Comparison of ENCODE assay signal across 10 cellular contexts in genomic region chr1:244322181-244322580, GRCh38.
DNase-seq lines count a peak whose midpoint lies in the region; ATAC-seq and TF ChIP-seq lines count a peak whose summit lies in the region.
"Had no signal": no experiment of that assay in that cellular context is flagged by ENCODE, and none has a peak within 500 bp of the region (broad histone marks: within the 10 kb centered on the region; RNA-seq: fewer than 3 reads in every experiment).

No MANE protein-coding gene starts in this region.

- H2BK15ac ChIP-seq in IMR-90 (ENCODE audit: low read depth, low read length), result peak overlapping the region; percentile 79; the same call in 2 of the 3 replicates

- H3K18ac ChIP-seq in IMR-90 (ENCODE audit: low read depth, low read length), result peak overlapping the region; percentile 94

- peaks cover 0 to 4% of the 10 kb centered on the region in 2 donors for H3K36me3 Mint-ChIP-seq in CD4-positive, alpha-beta memory T cell

- peak overlapping the region; percentile 61 for H4K5ac ChIP-seq in IMR-90 (ENCODE audit: low read depth, low read length)

- H3K4me3 Mint-ChIP-seq in CD4-positive, alpha-beta memory T cell, result peak overlapping the region in 4 of 8 donors; percentile 51 to 90 (median 88)
- H3K4me3 Mint-ChIP-seq: activated B cell treated with CpG ODN at 0.5 μM for 24 hours had no signal

- WGBS in IMR-90 (ENCODE audit: extremely low coverage in 2 of 2, insufficient read length in 1 of 2), 2 experiments, result no CpG with 5 or more reads among the region's 1 CpG
- WGBS in psoas muscle, 3 donors, result 68 to 75% (median 70%) methylated on average over 1 of the region's 1 CpG

- H4K91ac ChIP-seq in IMR-90 (ENCODE audit: insufficient read depth, low read depth, low read length), result peak overlapping the region; percentile 75

- peaks cover 60% of the 10 kb centered on the region for H3K4me1 ChIP-seq in CD4-positive, alpha-beta memory T cell (ENCODE audit: insufficient read depth, low read length)
- peaks cover 7% of the 10 kb centered on the region for H3K4me1 ChIP-seq in IMR-90 (ENCODE audit: control insufficient read depth, insufficient read depth, low read length)
- H3K4me1 ChIP-seq in psoas muscle, result no peaks in the 10 kb centered on the region

- H3K4me1 Mint-ChIP-seq in CD4-positive, alpha-beta memory T cell, result peaks cover 30 to 70% (median 54%) of the 10 kb centered on the region in 4 donors

- H3K9me3 ChIP-seq in CD4-positive, alpha-beta memory T cell (ENCODE audit: control insufficient read depth in 1 of 2, low read length in 2 of 2), result no peaks in the 10 kb centered on the region
- H3K9me3 ChIP-seq in IMR-90 (ENCODE audit: control insufficient read depth, insufficient read depth, low read length) (peaks cover 2% of the 10 kb centered on the region; the same call in 1 of the 2 replicates), psoas muscle (no peaks in the 10 kb centered on the region)

- peak overlapping the region in 4 of 7 donors; percentile 65 to 95 (median 90) for H3K27ac Mint-ChIP-seq in CD4-positive, alpha-beta memory T cell
- H3K27ac Mint-ChIP-seq: activated B cell treated with CpG ODN at 0.5 μM for 24 hours had no signal

- peak overlapping the region; percentile 23; the same call in 1 of the 2 replicates for H3K14ac ChIP-seq in IMR-90 (replicated peaks; ENCODE audit: low read depth, low read length)

- peak overlapping the region; percentile 24 for H3K27ac ChIP-seq in CD4-positive, alpha-beta memory T cell (ENCODE audit: low read depth, low read length)
- peak overlapping the region; percentile 13; the same call in 1 of the 2 replicates for H3K27ac ChIP-seq in IMR-90 (ENCODE audit: insufficient read depth, low read length)
- H3K27ac ChIP-seq in psoas muscle, result peak overlapping the region; percentile 57

- no peaks in the 10 kb centered on the region for H3K9me3 Mint-ChIP-seq in CD4-positive, alpha-beta memory T cell
- H3K9me3 Mint-ChIP-seq: activated B cell treated with CpG ODN at 0.5 μM for 24 hours had no signal

- no peak for TF ChIP-seq RAD21 in IMR-90 (IDR thresholded peaks at IDR 0.05; ENCODE audit: low read length)

- H3K36me3 ChIP-seq in CD4-positive, alpha-beta memory T cell (ENCODE audit: insufficient read depth, low read length), result no peaks in the 10 kb centered on the region
- no peaks in the 10 kb centered on the region for H3K36me3 ChIP-seq in IMR-90 (ENCODE audit: control insufficient read depth, insufficient read depth, low read length)
- no peaks in the 10 kb centered on the region for H3K36me3 ChIP-seq in psoas muscle (ENCODE audit: insufficient read depth in 1 of 2, low read depth in 1 of 2)

- CTCF ChIA-PET in CD4-positive, alpha-beta memory T cell (lab: Charles Lee; ENCODE audit: partially characterized antibody), result interaction anchor here (0.6 to 2.3 kb wide), 3 partner anchors 18 to 27 kb away, joined by 3 to 13 read pairs (median 3); no protein-coding TSS in a partner anchor
- CTCF ChIA-PET in IMR-90 (lab: Yijun Ruan, JAX) (interaction anchor here (0.8 kb wide), 1 partner anchor 36 kb away, joined by 3 read pairs; no protein-coding TSS in a partner anchor), HEK293T (lab: Yijun Ruan, JAX) (interaction anchor here (0.5 to 0.8 kb wide), 2 partner anchors 23 to 637 kb away, joined by 3 to 6 read pairs; no protein-coding TSS in a partner anchor)

- peak overlapping the region; percentile 41 for H2AK5ac ChIP-seq in IMR-90 (ENCODE audit: low read depth, low read length)

- H3K4me3 ChIP-seq in CD4-positive, alpha-beta memory T cell (ENCODE audit: low read length in 2 of 2), result no peak overlapping the region
- H3K4me3 ChIP-seq in IMR-90 (ENCODE audit: insufficient read depth, low read depth, low read length), result no peak overlapping the region
- no peak overlapping the region for H3K4me3 ChIP-seq in psoas muscle

- no peak for TF ChIP-seq CTCF in IMR-90 (conservative IDR thresholded peaks at IDR 0.05; ENCODE audit: low read depth, low read length)
- no peak for TF ChIP-seq CTCF in psoas muscle (IDR thresholded peaks at IDR 0.05)

- H4K8ac ChIP-seq in IMR-90 (ENCODE audit: low read depth in 2 of 2, low read length in 2 of 2), result peak overlapping the region; percentile 20 to 53; a peak in 1 of 4 replicates

- POLR2A ChIA-PET in CD4-positive, alpha-beta memory T cell (lab: Charles Lee; ENCODE audit: partially characterized antibody), result interaction anchor here (1.1 to 1.9 kb wide), 4 partner anchors 9 to 139 kb away, joined by 4 to 11 read pairs (median 6); partner anchors contain the start of gene CATSPERE
- POLR2A ChIA-PET in IMR-90 (lab: Charles Lee; ENCODE audit: unreplicated experiment) (interaction anchor here (0.7 kb wide), 1 partner anchor 22 kb away, joined by 3 read pairs; no protein-coding TSS in a partner anchor), HEK293T (lab: Yijun Ruan, JAX) (no interaction called here)

- no peak overlapping the region for H3K23ac ChIP-seq in IMR-90 (ENCODE audit: low read depth, low read length)

- peak overlapping the region; percentile 48; the same call in 1 of the 2 replicates for H3K56ac ChIP-seq in IMR-90 (ENCODE audit: extremely low read depth, insufficient read depth, low read length)

- no TSS peak for BruUV-seq in IMR-90 (replicated peaks; lab: Mats Ljungman, UMichigan)

- H2BK120ac ChIP-seq in IMR-90 (ENCODE audit: low read depth, low read length), result peak overlapping the region; percentile 70

- in situ Hi-C loops in IMR-90 (cut with MboI; ENCODE audit: low sequenced_read_pairs), result no loop called here

- no peak overlapping the region for H2AFZ ChIP-seq in IMR-90 (replicated peaks; ENCODE audit: low read length, poor library complexity)

- peak overlapping the region; percentile 89 for H2BK5ac ChIP-seq in IMR-90 (ENCODE audit: low read depth, low read length, poor library complexity, severe bottlenecking)

- H3K9ac ChIP-seq in IMR-90 (ENCODE audit: low read depth, low read length), result no peak overlapping the region

- DNase-seq in CD4-positive, alpha-beta memory T cell, result no peak
- no peak for DNase-seq in IMR-90
- DNase-seq in ecto neural progenitor cell (ENCODE audit: low spot score), result peak; percentile 1
- DNase-seq in psoas muscle, result no peak
- DNase-seq in stimulated activated CD4-positive, alpha-beta T cell treated with anti-CD3 and anti-CD28 coated beads, Interleukin-1b, Interleukin-23, amount 100 ng/mL, for 48 hours, result no peak
- DNase-seq in HEK293T (ENCODE audit: extremely low spot score), result no peak
- DNase-seq in AML-193 (lab: John Stamatoyannopoulos, UW), result no peak
- DNase-seq in retina, result no peak
- DNase-seq: activated B cell treated with CpG ODN at 0.5 μM for 24 hours, NCI-H1417 treated with DMSO at 0.1 percent for 48 hours had no signal

- intact Hi-C loops in CD4-positive, alpha-beta memory T cell (cut with micrococcal nuclease), result no loop called here
- intact Hi-C loops in IMR-90 (cut with micrococcal nuclease) (loop anchor here (2.0 kb wide), 1 partner anchor 123 kb away; no protein-coding TSS in a partner anchor), psoas muscle (cut with DNase I) (no loop called here)

- no peak for TF ChIP-seq POLR2A in IMR-90 (IDR thresholded peaks at IDR 0.05; ENCODE audit: low read depth, low read length)

- H3K4ac ChIP-seq in IMR-90 (ENCODE audit: low read depth, low read length), result peak overlapping the region; percentile 69

- H3K27me3 ChIP-seq in CD4-positive, alpha-beta memory T cell (ENCODE audit: insufficient read depth, low read length), result no peaks in the 10 kb centered on the region
- H3K27me3 ChIP-seq in IMR-90 (ENCODE audit: control insufficient read depth, insufficient read depth, low read length), result no peaks in the 10 kb centered on the region
- no peaks in the 10 kb centered on the region for H3K27me3 ChIP-seq in psoas muscle (ENCODE audit: insufficient read depth in 3 of 3, low read length in 2 of 3)

- no peaks in the 10 kb centered on the region for H3K79me1 ChIP-seq in IMR-90 (ENCODE audit: low read depth in 1 of 2, low read length in 2 of 2)

- no peak overlapping the region for H3K4me2 ChIP-seq in IMR-90 (ENCODE audit: low read depth, low read length)

- dilution Hi-C loops in IMR-90 (cut with HindIII; ENCODE audit: low sequenced_read_pairs, unreplicated experiment), result no loop called here

- H4K20me1 ChIP-seq in IMR-90 (ENCODE audit: insufficient read depth, low read length), result no peaks in the 10 kb centered on the region

- ATAC-seq in IMR-90 (ENCODE audit: low read depth) (no peak), psoas muscle (no peak)

- peak overlapping the region; percentile 78 for H2BK20ac ChIP-seq in IMR-90 (ENCODE audit: low read depth, low read length)

- H2AK9ac ChIP-seq in IMR-90 (replicated peaks; ENCODE audit: low read depth, low read length, poor library complexity), result no peak overlapping the region

- peaks cover 7% of the 10 kb centered on the region; the same call in 1 of the 2 replicates for H3K9me1 ChIP-seq in IMR-90 (ENCODE audit: insufficient read depth, low read length)

- no peaks in the 10 kb centered on the region for H3K27me3 Mint-ChIP-seq in CD4-positive, alpha-beta memory T cell
- H3K27me3 Mint-ChIP-seq: activated B cell treated with CpG ODN at 0.5 μM for 24 hours had no signal

TF ChIP-seq in IMR-90, 13 proteins besides CTCF, POLR2A, EP300 and RAD21 (continues in another document):
- TF ChIP-seq CEBPB (IDR thresholded peaks at IDR 0.05; ENCODE audit: low read depth, low read length), result no peak
- TF ChIP-seq MAFK (IDR thresholded peaks at IDR 0.05; ENCODE audit: low read depth, low read length), result no peak
- TF ChIP-seq FOS (IDR thresholded peaks at IDR 0.05; ENCODE audit: low read depth, low read length), result no peak
- no peak for TF ChIP-seq NFE2L2 (IDR thresholded peaks at IDR 0.05; ENCODE audit: low read depth, low read length)
- TF ChIP-seq MAZ (IDR thresholded peaks at IDR 0.05; ENCODE audit: borderline replicate concordance, low read depth, low read length), result no peak

TF ChIP-seq in HEK293T, 16 proteins besides CTCF, POLR2A, EP300 and RAD21:
- no peak for TF ChIP-seq L3MBTL2 (conservative IDR thresholded peaks at IDR 0.05)
- no peak for TF ChIP-seq NFRKB (IDR thresholded peaks at IDR 0.05)
- no peak for TF ChIP-seq BHLHE40 (IDR thresholded peaks at IDR 0.05; ENCODE audit: borderline replicate concordance)
- no peak for TF ChIP-seq FOXA1 (IDR thresholded peaks at IDR 0.05)
- TF ChIP-seq HDGF (IDR thresholded peaks at IDR 0.05; ENCODE audit: borderline replicate concordance), result no peak
- no peak for TF ChIP-seq FOXM1 (IDR thresholded peaks at IDR 0.05; ENCODE audit: borderline replicate concordance)
- TF ChIP-seq SUZ12 (IDR thresholded peaks at IDR 0.05), result no peak
- no peak for TF ChIP-seq SP1 (IDR thresholded peaks at IDR 0.05)
- no peak for TF ChIP-seq TARDBP (IDR thresholded peaks at IDR 0.05)
